ENCODE assay signal across 26 cellular contexts in genomic region chr7:137078781-137079180, GRCh38.
"Had no signal": no experiment of that assay in that cellular context is flagged by ENCODE, and none has a peak within 500 bp of the region (broad histone marks: within the 10 kb centered on the region; RNA-seq: fewer than 3 reads in every experiment).

No MANE protein-coding gene starts in this region.

- H3K27me3 ChIP-seq: dorsolateral prefrontal cortex, esophagus muscularis mucosa, heart right ventricle, left lung, right atrium auricular region, suprapubic skin, transverse colon, upper lobe of right lung, uterus had no signal

- H3K27ac ChIP-seq: dorsolateral prefrontal cortex, esophagus muscularis mucosa, heart right ventricle, left lung, prostate gland, right atrium auricular region, suprapubic skin, transverse colon, upper lobe of right lung, uterus had no signal

- DNase-seq: dorsolateral prefrontal cortex; effector CD4-positive, alpha-beta T cell; foreskin melanocyte; glutamatergic neuron; heart right ventricle; hippocampal formation; left cardiac atrium; left lung; naive thymus-derived CD8-positive, alpha-beta T cell; nephron progenitor cell; nucleus accumbens; stimulated activated CD4-positive, alpha-beta T cell treated with anti-CD3 and anti-CD28 coated beads, Interleukin-12 subunit alpha, Interleukin-12 subunit beta, amount 100 ng/mL, for 4 hours; stimulated activated CD4-positive, alpha-beta T cell treated with anti-CD3 and anti-CD28 coated beads, Interleukin-1b, Interleukin-23, amount 100 ng/mL, for 48 hours; stimulated activated CD4-positive, alpha-beta T cell treated with anti-CD3 and anti-CD28 coated beads, Interleukin-4, amount 100 ng/mL, for 1 hour; stimulated activated CD8-positive, alpha-beta memory T cell treated with anti-CD3 and anti-CD28 coated beads, Interleukin-4, amount 100 ng/mL, for 48 hours; stimulated activated naive CD4-positive, alpha-beta T cell; stimulated activated naive CD8-positive, alpha-beta T cell treated with anti-CD3 and anti-CD28 coated beads, Interleukin-15, amount 100 ng/mL, for 72 hours; transverse colon; upper lobe of right lung; uterus had no signal

- H3K9me3 ChIP-seq: esophagus muscularis mucosa, left lung, prostate gland, right atrium auricular region, suprapubic skin, transverse colon, upper lobe of right lung, uterus had no signal

- ATAC-seq: heart right ventricle; left cardiac atrium; left lung; naive thymus-derived CD8-positive, alpha-beta T cell; sciatic nerve; stimulated activated naive CD8-positive, alpha-beta T cell treated with anti-CD3 and anti-CD28 coated beads, Interleukin-15, amount 100 ng/mL, for 72 hours; upper lobe of right lung had no signal

- H3K4me2 ChIP-seq: smooth muscle cell had no signal

- H3K4me3 ChIP-seq: dorsolateral prefrontal cortex, esophagus muscularis mucosa, heart right ventricle, left lung, prostate gland, right atrium auricular region, smooth muscle cell, suprapubic skin, transverse colon, upper lobe of right lung, uterus had no signal

- H3K4me1 ChIP-seq: left lung, prostate gland, suprapubic skin, upper lobe of right lung, uterus had no signal

- H3K36me3 ChIP-seq: esophagus muscularis mucosa, heart right ventricle, left lung, prostate gland, right atrium auricular region, suprapubic skin, transverse colon, upper lobe of right lung, uterus had no signal
